Comparison of ENCODE assay signal across 1 cellular context in the genomic region with DNA sequence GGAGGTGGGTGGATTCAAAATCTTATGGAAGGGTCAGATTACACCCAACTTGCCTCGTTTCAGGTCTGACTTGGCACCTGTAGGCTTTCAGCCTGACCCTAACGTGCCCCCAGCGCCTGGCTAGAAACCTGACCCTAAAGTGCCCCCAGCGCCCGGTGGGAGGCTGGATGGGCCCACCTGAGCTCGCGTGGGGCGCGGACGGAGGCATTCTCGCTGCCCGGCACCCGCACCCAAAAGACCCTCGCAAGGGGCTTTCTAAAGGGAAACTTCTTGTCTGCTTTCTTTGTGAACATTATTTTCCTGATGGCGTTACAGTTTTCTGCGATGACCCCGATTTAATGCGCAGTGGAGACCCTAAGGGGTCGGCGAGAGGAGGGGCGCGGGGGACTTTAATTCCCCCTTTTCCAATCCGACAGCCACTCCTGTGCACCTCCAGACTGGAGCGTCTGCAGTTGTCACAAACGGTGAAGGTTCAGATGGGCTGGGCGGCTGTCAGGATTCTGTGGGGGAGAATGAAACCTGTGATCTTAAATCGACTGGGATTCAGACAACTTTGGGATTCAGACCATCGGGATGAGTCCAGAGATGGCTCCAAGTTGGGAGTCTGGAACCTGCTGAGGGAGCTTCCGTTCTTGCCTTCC.
TF ChIP-seq lines count a peak whose summit lies in the region.

No MANE protein-coding gene starts in this region.

TF ChIP-seq in HEK293, 187 proteins besides CTCF, POLR2A, EP300 and RAD21 (continued from another document):
- TF ChIP-seq ZNF221 (tag by site-specific recombination; IDR thresholded peaks at IDR 0.05; ENCODE audit: borderline replicate concordance), result no peak
- no peak for TF ChIP-seq ZNF416 (tag by site-specific recombination; IDR thresholded peaks at IDR 0.05)
- TF ChIP-seq ZNF394 (tag by site-specific recombination; IDR thresholded peaks at IDR 0.05; ENCODE audit: borderline replicate concordance), result no peak
- no peak for TF ChIP-seq ZNF544 (tag by site-specific recombination; IDR thresholded peaks at IDR 0.05)
- no peak for TF ChIP-seq ZNF292 (tag by site-specific recombination; IDR thresholded peaks at IDR 0.05; ENCODE audit: borderline replicate concordance, low read depth)
- TF ChIP-seq, protein P1, sequence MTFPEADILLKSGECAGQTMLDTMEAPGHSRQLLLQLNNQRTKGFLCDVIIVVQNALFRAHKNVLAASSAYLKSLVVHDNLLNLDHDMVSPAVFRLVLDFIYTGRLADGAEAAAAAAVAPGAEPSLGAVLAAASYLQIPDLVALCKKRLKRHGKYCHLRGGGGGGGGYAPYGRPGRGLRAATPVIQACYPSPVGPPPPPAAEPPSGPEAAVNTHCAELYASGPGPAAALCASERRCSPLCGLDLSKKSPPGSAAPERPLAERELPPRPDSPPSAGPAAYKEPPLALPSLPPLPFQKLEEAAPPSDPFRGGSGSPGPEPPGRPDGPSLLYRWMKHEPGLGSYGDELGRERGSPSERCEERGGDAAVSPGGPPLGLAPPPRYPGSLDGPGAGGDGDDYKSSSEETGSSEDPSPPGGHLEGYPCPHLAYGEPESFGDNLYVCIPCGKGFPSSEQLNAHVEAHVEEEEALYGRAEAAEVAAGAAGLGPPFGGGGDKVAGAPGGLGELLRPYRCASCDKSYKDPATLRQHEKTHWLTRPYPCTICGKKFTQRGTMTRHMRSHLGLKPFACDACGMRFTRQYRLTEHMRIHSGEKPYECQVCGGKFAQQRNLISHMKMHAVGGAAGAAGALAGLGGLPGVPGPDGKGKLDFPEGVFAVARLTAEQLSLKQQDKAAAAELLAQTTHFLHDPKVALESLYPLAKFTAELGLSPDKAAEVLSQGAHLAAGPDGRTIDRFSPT (tag by site-specific recombination; IDR thresholded peaks at IDR 0.05), result no peak
- no peak for TF ChIP-seq ZNF266 (tag by site-specific recombination; IDR thresholded peaks at IDR 0.05; ENCODE audit: low read depth)
- TF ChIP-seq ZBTB10 (tag by site-specific recombination; IDR thresholded peaks at IDR 0.05), result no peak
- TF ChIP-seq, protein P2, sequence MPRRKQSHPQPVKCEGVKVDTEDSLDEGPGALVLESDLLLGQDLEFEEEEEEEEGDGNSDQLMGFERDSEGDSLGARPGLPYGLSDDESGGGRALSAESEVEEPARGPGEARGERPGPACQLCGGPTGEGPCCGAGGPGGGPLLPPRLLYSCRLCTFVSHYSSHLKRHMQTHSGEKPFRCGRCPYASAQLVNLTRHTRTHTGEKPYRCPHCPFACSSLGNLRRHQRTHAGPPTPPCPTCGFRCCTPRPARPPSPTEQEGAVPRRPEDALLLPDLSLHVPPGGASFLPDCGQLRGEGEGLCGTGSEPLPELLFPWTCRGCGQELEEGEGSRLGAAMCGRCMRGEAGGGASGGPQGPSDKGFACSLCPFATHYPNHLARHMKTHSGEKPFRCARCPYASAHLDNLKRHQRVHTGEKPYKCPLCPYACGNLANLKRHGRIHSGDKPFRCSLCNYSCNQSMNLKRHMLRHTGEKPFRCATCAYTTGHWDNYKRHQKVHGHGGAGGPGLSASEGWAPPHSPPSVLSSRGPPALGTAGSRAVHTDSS (tag by site-specific recombination; IDR thresholded peaks at IDR 0.05), result no peak
- TF ChIP-seq, protein P3, sequence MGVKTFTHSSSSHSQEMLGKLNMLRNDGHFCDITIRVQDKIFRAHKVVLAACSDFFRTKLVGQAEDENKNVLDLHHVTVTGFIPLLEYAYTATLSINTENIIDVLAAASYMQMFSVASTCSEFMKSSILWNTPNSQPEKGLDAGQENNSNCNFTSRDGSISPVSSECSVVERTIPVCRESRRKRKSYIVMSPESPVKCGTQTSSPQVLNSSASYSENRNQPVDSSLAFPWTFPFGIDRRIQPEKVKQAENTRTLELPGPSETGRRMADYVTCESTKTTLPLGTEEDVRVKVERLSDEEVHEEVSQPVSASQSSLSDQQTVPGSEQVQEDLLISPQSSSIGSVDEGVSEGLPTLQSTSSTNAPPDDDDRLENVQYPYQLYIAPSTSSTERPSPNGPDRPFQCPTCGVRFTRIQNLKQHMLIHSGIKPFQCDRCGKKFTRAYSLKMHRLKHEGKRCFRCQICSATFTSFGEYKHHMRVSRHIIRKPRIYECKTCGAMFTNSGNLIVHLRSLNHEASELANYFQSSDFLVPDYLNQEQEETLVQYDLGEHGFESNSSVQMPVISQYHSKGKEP (tag by site-specific recombination; IDR thresholded peaks at IDR 0.05), result no peak
- TF ChIP-seq ZNF76 (tag by site-specific recombination; IDR thresholded peaks at IDR 0.05; ENCODE audit: borderline replicate concordance, low read depth), result no peak
- no peak for TF ChIP-seq ZXDB (tag by site-specific recombination; IDR thresholded peaks at IDR 0.05)
- TF ChIP-seq HOXA7 (CRISPR knock-in tag; IDR thresholded peaks at IDR 0.05; ENCODE audit: borderline replicate concordance), result no peak
- no peak for TF ChIP-seq ZNF157 (tag by site-specific recombination; IDR thresholded peaks at IDR 0.05)
- no peak for TF ChIP-seq ZFP3 (tag by site-specific recombination; IDR thresholded peaks at IDR 0.05; ENCODE audit: low read depth)
- TF ChIP-seq ZNF280D (tag by site-specific recombination; IDR thresholded peaks at IDR 0.05), result no peak
- TF ChIP-seq ELK4 (IDR thresholded peaks at IDR 0.05; ENCODE audit: borderline replicate concordance, low read depth, low read length), result no peak
- TF ChIP-seq, protein P4, sequence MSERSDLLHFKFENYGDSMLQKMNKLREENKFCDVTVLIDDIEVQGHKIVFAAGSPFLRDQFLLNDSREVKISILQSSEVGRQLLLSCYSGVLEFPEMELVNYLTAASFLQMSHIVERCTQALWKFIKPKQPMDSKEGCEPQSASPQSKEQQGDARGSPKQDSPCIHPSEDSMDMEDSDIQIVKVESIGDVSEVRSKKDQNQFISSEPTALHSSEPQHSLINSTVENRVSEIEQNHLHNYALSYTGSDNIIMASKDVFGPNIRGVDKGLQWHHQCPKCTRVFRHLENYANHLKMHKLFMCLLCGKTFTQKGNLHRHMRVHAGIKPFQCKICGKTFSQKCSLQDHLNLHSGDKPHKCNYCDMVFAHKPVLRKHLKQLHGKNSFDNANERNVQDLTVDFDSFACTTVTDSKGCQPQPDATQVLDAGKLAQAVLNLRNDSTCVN (tag by site-specific recombination; optimal IDR thresholded peaks at IDR 0.05), result peak; percentile 16
- TF ChIP-seq ZNF184 (tag by site-specific recombination; IDR thresholded peaks at IDR 0.05), result no peak
- peak; percentile 80 for TF ChIP-seq ZFP69B (tag by site-specific recombination; IDR thresholded peaks at IDR 0.05)
- no peak for TF ChIP-seq MEIS1 (CRISPR knock-in tag; IDR thresholded peaks at IDR 0.05; ENCODE audit: borderline replicate concordance)
- no peak for TF ChIP-seq ZNF202 (tag by site-specific recombination; IDR thresholded peaks at IDR 0.05; ENCODE audit: borderline replicate concordance)
- peak; percentile 6 for TF ChIP-seq PATZ1 (tag by site-specific recombination; IDR thresholded peaks at IDR 0.05)
- TF ChIP-seq ZNF248 (tag by site-specific recombination; IDR thresholded peaks at IDR 0.05), result no peak
- TF ChIP-seq GLIS1 (tag by site-specific recombination; IDR thresholded peaks at IDR 0.05), result peak; percentile 29; the same call in 1 of the 2 replicates
- TF ChIP-seq ZNF560 (tag by site-specific recombination; IDR thresholded peaks at IDR 0.05; ENCODE audit: borderline replicate concordance), result no peak
- TF ChIP-seq REPIN1 (tag by site-specific recombination; IDR thresholded peaks at IDR 0.05; ENCODE audit: low read depth), result no peak
- no peak for TF ChIP-seq GFI1B (tag by site-specific recombination; IDR thresholded peaks at IDR 0.05)
- TF ChIP-seq ZNF629 (tag by site-specific recombination; IDR thresholded peaks at IDR 0.05), result no peak
- TF ChIP-seq ZNF473 (tag by site-specific recombination; IDR thresholded peaks at IDR 0.05), result no peak
- no peak for TF ChIP-seq ZNF362 (tag by site-specific recombination; IDR thresholded peaks at IDR 0.05)
- TF ChIP-seq ZNF510 (tag by site-specific recombination; IDR thresholded peaks at IDR 0.05; ENCODE audit: insufficient replicate concordance), result no peak
- TF ChIP-seq SCRT2 (tag by site-specific recombination; IDR thresholded peaks at IDR 0.05), result peak; percentile 83
- TF ChIP-seq ZNF10 (tag by site-specific recombination; IDR thresholded peaks at IDR 0.05), result no peak
- peak; percentile 22; the same call in 1 of the 2 replicates for TF ChIP-seq EGR2 (tag by site-specific recombination; IDR thresholded peaks at IDR 0.05; ENCODE audit: low read depth)
- TF ChIP-seq PRDM1 (tag by site-specific recombination; IDR thresholded peaks at IDR 0.05), result no peak
- TF ChIP-seq ZNF366 (tag by site-specific recombination; conservative IDR thresholded peaks at IDR 0.05), result no peak
- no peak for TF ChIP-seq ZNF423 (tag by site-specific recombination; IDR thresholded peaks at IDR 0.05)
- TF ChIP-seq ZNF623 (tag by site-specific recombination; IDR thresholded peaks at IDR 0.05), result no peak
- TF ChIP-seq BCL11A (tag by site-specific recombination; IDR thresholded peaks at IDR 0.05; ENCODE audit: low read depth), result no peak
- TF ChIP-seq ZBTB21 (tag by site-specific recombination; IDR thresholded peaks at IDR 0.05), result no peak
TF ChIP-seq in HEK293: peak in this region for 14.
